Comparison of ENCODE assay signal across 12 cellular contexts in genomic region chr2:48596751-48597150, GRCh38. TPM values are rescaled to one million over a fixed set of nuclear protein-coding genes. Genes with fewer than 3 reads are reported as not detected.
"Had no signal": no experiment of that assay in that cellular context is flagged by ENCODE, and none has a peak within 500 bp of the region (broad histone marks: within the 10 kb centered on the region; RNA-seq: fewer than 3 reads in every experiment).

No MANE protein-coding gene starts in this region.

RNA-seq across cellular contexts. Expression of gene GTF2A1L, which starts 20.9 kb away (rescaled TPM):
- total RNA-seq: activated naive CD4-positive, alpha-beta T cell treated with anti-CD3 and anti-CD28 coated beads for 36 hours; activated naive CD4-positive, alpha-beta T cell treated with anti-CD3 and anti-CD28 coated beads, Interleukin-2, amount 50 U/mL, for 72 hours; activated naive CD8-positive, alpha-beta T cell treated with anti-CD3 and anti-CD28 coated beads for 36 hours; activated naive CD8-positive, alpha-beta T cell treated with anti-CD3 and anti-CD28 coated beads, Interleukin-2, amount 10 ng/mL, durations not matched to agents 7 days and 5 days; activated T-cell treated with anti-CD3 and anti-CD28 coated beads, Interleukin-2, amount 50 U/mL, for 4 hours; activated T-cell treated with anti-CD3 and anti-CD28 coated beads, Interleukin-2, amount 50 U/mL, for 72 hours; activated T-helper 1 cell treated with anti-CD3 and anti-CD28 coated beads, Interleukin-12 subunit alpha, Interleukin-12 subunit beta, Interleukin-2, Interleukin-4 antibody, amounts not matched to agents 30 ng/mL and 10 ng/mL and 1 ng/mL, durations not matched to agents 14 hours and 24 hours and 36 hours; activated T-helper 17 cell treated with anti-CD3 and anti-CD28 coated beads, Interleukin-2, amount 50 U/mL, for 72 hours; activated T-helper 2 cell treated with anti-CD3 and anti-CD28 coated beads, Interferon-gamma antibody, Interleukin-2, Interleukin-4, amounts not matched to agents 10 μg/mL and 5 μg/mL and 100 μg/mL, durations not matched to agents 14 hours and 24 hours and 36 hours; aorta; astrocyte; chondrocyte had no signal
